1 cellular context compared by ENCODE assay signal in the genomic region with DNA sequence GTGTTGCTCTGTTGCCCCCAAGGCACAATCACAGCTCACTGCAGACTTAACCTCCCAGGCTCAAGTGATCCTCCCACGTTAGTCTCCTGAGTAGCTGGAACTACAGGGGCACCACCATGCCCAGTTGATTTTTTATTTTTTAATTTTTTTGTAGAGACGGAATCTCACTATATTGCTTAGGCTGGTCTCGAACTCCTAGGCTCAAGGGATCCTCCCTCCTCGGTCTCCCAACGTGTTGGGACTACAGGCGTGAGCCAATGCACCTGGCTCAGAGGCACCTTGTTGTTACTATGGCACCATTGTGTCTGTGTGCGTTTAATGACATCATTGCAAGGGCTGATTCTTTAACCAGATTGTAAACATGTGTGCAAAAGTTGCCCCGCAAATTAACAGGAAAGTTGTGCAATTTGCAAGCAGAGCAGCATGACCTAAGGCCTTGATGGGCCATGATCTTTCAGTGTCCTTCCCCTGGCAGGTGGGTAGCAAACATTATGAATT.
A peak's percentile ranks its signal among the peaks of the same experiment; 100 is the strongest.
TF ChIP-seq lines count a peak whose summit lies in the region.

No MANE protein-coding gene starts in this region.

TF ChIP-seq in HepG2, 621 proteins besides CTCF, POLR2A, EP300 and RAD21 (continued from another document and continues in another):
- TF ChIP-seq MEIS1 (CRISPR knock-in tag; IDR thresholded peaks at IDR 0.05; ENCODE audit: borderline replicate concordance) (0 out of 2 replicates have a peak, but pooled peaks have one; percentile 24), NKX3-1 (CRISPR knock-in tag; IDR thresholded peaks at IDR 0.05) (no peak), DZIP1 (CRISPR knock-in tag; IDR thresholded peaks at IDR 0.05) (no peak), ZNF564 (CRISPR knock-in tag; IDR thresholded peaks at IDR 0.05) (no peak), FOXP1 (IDR thresholded peaks at IDR 0.05) (peak; percentile 84), FOXP1 (CRISPR knock-in tag; IDR thresholded peaks at IDR 0.05) (peak; percentile 99), FOSL2 (CRISPR knock-in tag; IDR thresholded peaks at IDR 0.05) (peak; percentile 91), STAG1 (CRISPR knock-in tag; IDR thresholded peaks at IDR 0.05) (no peak), ZFP37 (CRISPR knock-in tag; IDR thresholded peaks at IDR 0.05; ENCODE audit: borderline replicate concordance) (peak; percentile 93; the same call in 1 of the 2 replicates), ZBTB8A (CRISPR knock-in tag; IDR thresholded peaks at IDR 0.05; ENCODE audit: borderline replicate concordance, low read depth) (peak; percentile 95; the same call in 1 of the 2 replicates), DPF2 (CRISPR knock-in tag; IDR thresholded peaks at IDR 0.05; ENCODE audit: borderline replicate concordance, low read depth) (peak; percentile 74), ZNF567 (CRISPR knock-in tag; IDR thresholded peaks at IDR 0.05; ENCODE audit: borderline replicate concordance) (no peak), SP4 (CRISPR knock-in tag; IDR thresholded peaks at IDR 0.05) (peak; percentile 9; the same call in 1 of the 2 replicates), ZNF225 (CRISPR knock-in tag; IDR thresholded peaks at IDR 0.05) (no peak), CREM (IDR thresholded peaks at IDR 0.05) (peak; percentile 81), CREM (CRISPR knock-in tag; IDR thresholded peaks at IDR 0.05) (no peak), SMC3 (IDR thresholded peaks at IDR 0.05; ENCODE audit: low read length) (peak; percentile 37; the same call in 1 of the 2 replicates), BORCS8-MEF2B (CRISPR knock-in tag; IDR thresholded peaks at IDR 0.05) (no peak), ATF2 (CRISPR knock-in tag; IDR thresholded peaks at IDR 0.05) (peak; percentile 99), PAXIP1 (CRISPR knock-in tag; conservative IDR thresholded peaks at IDR 0.05) (peak; percentile 95), ETV5 (CRISPR knock-in tag; IDR thresholded peaks at IDR 0.05; ENCODE audit: borderline replicate concordance) (peak; percentile 93), NR2F2 (IDR thresholded peaks at IDR 0.05; ENCODE audit: borderline replicate concordance, low read depth) (peak; percentile 81), MTF2 (CRISPR knock-in tag; IDR thresholded peaks at IDR 0.05; ENCODE audit: borderline replicate concordance) (no peak), ZNF33A (CRISPR knock-in tag; IDR thresholded peaks at IDR 0.05; ENCODE audit: borderline replicate concordance) (peak; percentile 67; the same call in 1 of the 2 replicates), PAF1 (CRISPR knock-in tag; IDR thresholded peaks at IDR 0.05) (no peak), ATAD3A (CRISPR knock-in tag; IDR thresholded peaks at IDR 0.05) (no peak), CBX5 (CRISPR knock-in tag; IDR thresholded peaks at IDR 0.05; ENCODE audit: borderline replicate concordance) (peak; percentile 95; the same call in 1 of the 2 replicates), FLYWCH1 (CRISPR knock-in tag; IDR thresholded peaks at IDR 0.05) (no peak), ZNF710 (CRISPR knock-in tag; IDR thresholded peaks at IDR 0.05; ENCODE audit: borderline replicate concordance) (0 out of 2 replicates have a peak, but pooled peaks have one; percentile 50), CHD2 (IDR thresholded peaks at IDR 0.05; ENCODE audit: low read depth, low read length) (no peak), PHF5A (CRISPR knock-in tag; IDR thresholded peaks at IDR 0.05; ENCODE audit: low read depth, unreplicated experiment) (peak; percentile 91), ZSCAN31 (CRISPR knock-in tag; IDR thresholded peaks at IDR 0.05; ENCODE audit: low read depth) (no peak), NR3C1 (CRISPR knock-in tag; IDR thresholded peaks at IDR 0.05) (no peak), HNF4A (CRISPR knock-in tag; IDR thresholded peaks at IDR 0.05) (peak; percentile 79), GFI1 (CRISPR knock-in tag; IDR thresholded peaks at IDR 0.05; ENCODE audit: borderline replicate concordance) (peak; percentile 74; the same call in 1 of the 2 replicates), ZNF879 (CRISPR knock-in tag; IDR thresholded peaks at IDR 0.05) (no peak), NPAS2 (CRISPR knock-in tag; IDR thresholded peaks at IDR 0.05; ENCODE audit: borderline replicate concordance) (no peak), NFKB2 (CRISPR knock-in tag; IDR thresholded peaks at IDR 0.05; ENCODE audit: borderline replicate concordance) (no peak), ZNF75D (CRISPR knock-in tag; IDR thresholded peaks at IDR 0.05; ENCODE audit: borderline replicate concordance) (no peak), CBX1 (IDR thresholded peaks at IDR 0.05; ENCODE audit: low read depth) (no peak), RFX3 (CRISPR knock-in tag; IDR thresholded peaks at IDR 0.05) (peak; percentile 85), TSC22D2 (CRISPR knock-in tag; IDR thresholded peaks at IDR 0.05; ENCODE audit: borderline replicate concordance) (peak; percentile 58; the same call in 1 of the 2 replicates), KLF9 (CRISPR knock-in tag; IDR thresholded peaks at IDR 0.05; ENCODE audit: low read depth) (peak; percentile 57; the same call in 1 of the 2 replicates), SRSF1 (optimal IDR thresholded peaks at IDR 0.05; ENCODE audit: low read depth, low read length) (no peak), SAFB2 (CRISPR knock-in tag; IDR thresholded peaks at IDR 0.05; ENCODE audit: borderline replicate concordance, low read depth) (peak; percentile 55; the same call in 1 of the 2 replicates), TEAD2 (CRISPR knock-in tag; IDR thresholded peaks at IDR 0.05) (no peak), IRX3 (CRISPR knock-in tag; IDR thresholded peaks at IDR 0.05; ENCODE audit: borderline replicate concordance, low read depth) (no peak)
- TF ChIP-seq, protein P1, sequence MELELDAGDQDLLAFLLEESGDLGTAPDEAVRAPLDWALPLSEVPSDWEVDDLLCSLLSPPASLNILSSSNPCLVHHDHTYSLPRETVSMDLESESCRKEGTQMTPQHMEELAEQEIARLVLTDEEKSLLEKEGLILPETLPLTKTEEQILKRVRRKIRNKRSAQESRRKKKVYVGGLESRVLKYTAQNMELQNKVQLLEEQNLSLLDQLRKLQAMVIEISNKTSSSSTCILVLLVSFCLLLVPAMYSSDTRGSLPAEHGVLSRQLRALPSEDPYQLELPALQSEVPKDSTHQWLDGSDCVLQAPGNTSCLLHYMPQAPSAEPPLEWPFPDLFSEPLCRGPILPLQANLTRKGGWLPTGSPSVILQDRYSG (CRISPR knock-in tag; IDR thresholded peaks at IDR 0.05), result 0 out of 2 replicates have a peak, but pooled peaks have one; percentile 62
- TF ChIP-seq, protein P2, sequence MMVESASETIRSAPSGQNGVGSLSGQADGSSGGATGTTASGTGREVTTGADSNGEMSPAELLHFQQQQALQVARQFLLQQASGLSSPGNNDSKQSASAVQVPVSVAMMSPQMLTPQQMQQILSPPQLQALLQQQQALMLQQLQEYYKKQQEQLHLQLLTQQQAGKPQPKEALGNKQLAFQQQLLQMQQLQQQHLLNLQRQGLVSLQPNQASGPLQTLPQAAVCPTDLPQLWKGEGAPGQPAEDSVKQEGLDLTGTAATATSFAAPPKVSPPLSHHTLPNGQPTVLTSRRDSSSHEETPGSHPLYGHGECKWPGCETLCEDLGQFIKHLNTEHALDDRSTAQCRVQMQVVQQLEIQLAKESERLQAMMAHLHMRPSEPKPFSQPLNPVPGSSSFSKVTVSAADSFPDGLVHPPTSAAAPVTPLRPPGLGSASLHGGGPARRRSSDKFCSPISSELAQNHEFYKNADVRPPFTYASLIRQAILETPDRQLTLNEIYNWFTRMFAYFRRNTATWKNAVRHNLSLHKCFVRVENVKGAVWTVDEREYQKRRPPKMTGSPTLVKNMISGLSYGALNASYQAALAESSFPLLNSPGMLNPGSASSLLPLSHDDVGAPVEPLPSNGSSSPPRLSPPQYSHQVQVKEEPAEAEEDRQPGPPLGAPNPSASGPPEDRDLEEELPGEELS (CRISPR knock-in tag; IDR thresholded peaks at IDR 0.05), result peak; percentile 99
- TF ChIP-seq, protein P3, sequence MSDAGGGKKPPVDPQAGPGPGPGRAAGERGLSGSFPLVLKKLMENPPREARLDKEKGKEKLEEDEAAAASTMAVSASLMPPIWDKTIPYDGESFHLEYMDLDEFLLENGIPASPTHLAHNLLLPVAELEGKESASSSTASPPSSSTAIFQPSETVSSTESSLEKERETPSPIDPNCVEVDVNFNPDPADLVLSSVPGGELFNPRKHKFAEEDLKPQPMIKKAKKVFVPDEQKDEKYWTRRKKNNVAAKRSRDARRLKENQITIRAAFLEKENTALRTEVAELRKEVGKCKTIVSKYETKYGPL (CRISPR knock-in tag; IDR thresholded peaks at IDR 0.05), result 0 out of 2 replicates have a peak, but pooled peaks have one; percentile 46
- TF ChIP-seq, protein P4, sequence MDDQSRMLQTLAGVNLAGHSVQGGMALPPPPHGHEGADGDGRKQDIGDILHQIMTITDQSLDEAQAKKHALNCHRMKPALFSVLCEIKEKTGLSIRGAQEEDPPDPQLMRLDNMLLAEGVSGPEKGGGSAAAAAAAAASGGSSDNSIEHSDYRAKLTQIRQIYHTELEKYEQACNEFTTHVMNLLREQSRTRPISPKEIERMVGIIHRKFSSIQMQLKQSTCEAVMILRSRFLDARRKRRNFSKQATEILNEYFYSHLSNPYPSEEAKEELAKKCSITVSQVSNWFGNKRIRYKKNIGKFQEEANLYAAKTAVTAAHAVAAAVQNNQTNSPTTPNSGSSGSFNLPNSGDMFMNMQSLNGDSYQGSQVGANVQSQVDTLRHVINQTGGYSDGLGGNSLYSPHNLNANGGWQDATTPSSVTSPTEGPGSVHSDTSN (CRISPR knock-in tag; IDR thresholded peaks at IDR 0.05; ENCODE audit: borderline replicate concordance), result no peak
- TF ChIP-seq, protein P5, sequence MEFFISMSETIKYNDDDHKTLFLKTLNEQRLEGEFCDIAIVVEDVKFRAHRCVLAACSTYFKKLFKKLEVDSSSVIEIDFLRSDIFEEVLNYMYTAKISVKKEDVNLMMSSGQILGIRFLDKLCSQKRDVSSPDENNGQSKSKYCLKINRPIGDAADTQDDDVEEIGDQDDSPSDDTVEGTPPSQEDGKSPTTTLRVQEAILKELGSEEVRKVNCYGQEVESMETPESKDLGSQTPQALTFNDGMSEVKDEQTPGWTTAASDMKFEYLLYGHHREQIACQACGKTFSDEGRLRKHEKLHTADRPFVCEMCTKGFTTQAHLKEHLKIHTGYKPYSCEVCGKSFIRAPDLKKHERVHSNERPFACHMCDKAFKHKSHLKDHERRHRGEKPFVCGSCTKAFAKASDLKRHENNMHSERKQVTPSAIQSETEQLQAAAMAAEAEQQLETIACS (CRISPR knock-in tag; IDR thresholded peaks at IDR 0.05), result no peak
